Comparison of ENCODE assay signal across 27 cellular contexts in genomic region chr3:137204409-137204808, GRCh38.
"Had no signal": no experiment of that assay in that cellular context is flagged by ENCODE, and none has a peak within 500 bp of the region (broad histone marks: within the 10 kb centered on the region; RNA-seq: fewer than 3 reads in every experiment).

No MANE protein-coding gene starts in this region.

- DNase-seq: effector CD8-positive, alpha-beta T cell; endodermal cell; foreskin melanocyte; glutamatergic neuron; heart right ventricle; hypothalamus; immature natural killer cell; islet precursor cell; kidney glomerular epithelial cell; left colon; left ventricle myocardium inferior; lower lobe of right lung; natural killer cell; stimulated activated CD4-positive, alpha-beta T cell treated with anti-CD3 and anti-CD28 coated beads, Interleukin-12 subunit alpha, Interleukin-12 subunit beta, amount 100 ng/mL, for 4 hours; stimulated activated CD4-positive, alpha-beta T cell treated with anti-CD3 and anti-CD28 coated beads, Interleukin-1b, Interleukin-23, amount 100 ng/mL, for 48 hours; stimulated activated CD4-positive, alpha-beta T cell treated with anti-CD3 and anti-CD28 coated beads, Interleukin-4, amount 100 ng/mL, for 1 hour; stimulated activated CD8-positive, alpha-beta memory T cell treated with anti-CD3 and anti-CD28 coated beads, Interleukin-4, amount 100 ng/mL, for 48 hours; stimulated activated naive CD4-positive, alpha-beta T cell; stimulated activated naive CD8-positive, alpha-beta T cell treated with anti-CD3 and anti-CD28 coated beads, Interleukin-15, amount 100 ng/mL, for 72 hours; transverse colon had no signal

- H3K27me3 ChIP-seq: heart right ventricle, neutrophil, right atrium auricular region, suprapubic skin, transverse colon, vagina had no signal

- H3K27ac ChIP-seq: epithelial cell of prostate, heart right ventricle, left ventricle myocardium inferior, lower lobe of right lung, neutrophil, prostate gland, right atrium auricular region, suprapubic skin, vagina had no signal

- H3K4me2 ChIP-seq: smooth muscle cell had no signal

- H3K4me3 ChIP-seq: heart right ventricle, left ventricle myocardium inferior, lower lobe of right lung, prostate gland, right atrium auricular region, smooth muscle cell, suprapubic skin, transverse colon, vagina had no signal

- H3K9me3 ChIP-seq: heart right ventricle, left ventricle myocardium inferior, lower lobe of right lung, neutrophil, prostate gland, right atrium auricular region, suprapubic skin, transverse colon, vagina had no signal

- H3K36me3 ChIP-seq: heart right ventricle, left ventricle myocardium inferior, lower lobe of right lung, neutrophil, prostate gland, right atrium auricular region, suprapubic skin, transverse colon, vagina had no signal

- H3K4me1 ChIP-seq: prostate gland, right atrium auricular region, suprapubic skin had no signal
